1 cellular context compared by ENCODE assay signal in genomic region chr5:141521244-141521781, GRCh38.
TF ChIP-seq lines count a peak whose summit lies in the region.

No MANE protein-coding gene starts in this region.

TF ChIP-seq in SK-N-SH treated with all-trans-retinoic acid at 6 μM for 48 hours, 23 proteins besides CTCF, POLR2A, EP300 and RAD21 (continued from another document):
- TF ChIP-seq, protein P1, sequence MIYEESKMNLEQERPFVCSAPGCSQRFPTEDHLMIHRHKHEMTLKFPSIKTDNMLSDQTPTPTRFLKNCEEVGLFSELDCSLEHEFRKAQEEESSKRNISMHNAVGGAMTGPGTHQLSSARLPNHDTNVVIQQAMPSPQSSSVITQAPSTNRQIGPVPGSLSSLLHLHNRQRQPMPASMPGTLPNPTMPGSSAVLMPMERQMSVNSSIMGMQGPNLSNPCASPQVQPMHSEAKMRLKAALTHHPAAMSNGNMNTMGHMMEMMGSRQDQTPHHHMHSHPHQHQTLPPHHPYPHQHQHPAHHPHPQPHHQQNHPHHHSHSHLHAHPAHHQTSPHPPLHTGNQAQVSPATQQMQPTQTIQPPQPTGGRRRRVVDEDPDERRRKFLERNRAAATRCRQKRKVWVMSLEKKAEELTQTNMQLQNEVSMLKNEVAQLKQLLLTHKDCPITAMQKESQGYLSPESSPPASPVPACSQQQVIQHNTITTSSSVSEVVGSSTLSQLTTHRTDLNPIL (CRISPR knock-in tag; IDR thresholded peaks at IDR 0.05; ENCODE audit: low read depth), result 0 out of 2 replicates have a peak, but pooled peaks have one; percentile 16
